ENCODE assay signal across 13 cellular contexts in genomic region chr4:94926936-94927335, GRCh38.
DNase-seq lines count a peak whose midpoint lies in the region; ATAC-seq, FAIRE-seq and TF ChIP-seq lines count a peak whose summit lies in the region.
"Had no signal": no experiment of that assay in that cellular context is flagged by ENCODE, and none has a peak within 500 bp of the region (broad histone marks: within the 10 kb centered on the region; RNA-seq: fewer than 3 reads in every experiment).

No MANE protein-coding gene starts in this region.

- BruUV-seq in PC-3 (replicated peaks; lab: Mats Ljungman, UMichigan) = no TSS peak

- intact Hi-C loops in PC-3 (cut with micrococcal nuclease) = no loop called here
- intact Hi-C loops in pancreas (cut with DNase I) = no loop called here
- intact Hi-C loops in posterior vena cava (cut with DNase I) = no loop called here

- no peak for TF ChIP-seq CTCF in PC-3 (conservative IDR thresholded peaks at IDR 0.05; ENCODE audit: low read depth, low read length)
- TF ChIP-seq CTCF in epithelial cell of esophagus (IDR thresholded peaks at IDR 0.05; ENCODE audit: insufficient read depth, low read depth, low read length, missing control alignments) = no peak
- TF ChIP-seq CTCF in pancreas (IDR thresholded peaks at IDR 0.05) = no peak
- TF ChIP-seq CTCF in upper lobe of left lung (IDR thresholded peaks at IDR 0.05) = no peak

- peak overlapping the region; percentile 37; the same call in 1 of the 2 replicates for H2AFZ ChIP-seq in PC-3 (ENCODE audit: low read length)

- H3K9me2 ChIP-seq in PC-3 (replicated peaks; ENCODE audit: low read length) = no peaks in the 10 kb centered on the region

- no peaks in the 10 kb centered on the region for H4K20me1 ChIP-seq in PC-3 (ENCODE audit: low read length)
- H4K20me1 ChIP-seq: BLaER1 had no signal

- POLR2A ChIA-PET in PC-3 (lab: Charles Lee; ENCODE audit: unreplicated experiment) = no interaction called here

- H3K9me3 ChIP-seq in PC-3 (ENCODE audit: low read length) (no peaks in the 10 kb centered on the region), pancreas (no peaks in the 10 kb centered on the region), upper lobe of left lung (no peaks in the 10 kb centered on the region)
- H3K9me3 ChIP-seq: BLaER1, Caco-2 had no signal

- H3K9ac ChIP-seq in PC-3 (ENCODE audit: low read length) = no peak overlapping the region
- H3K9ac ChIP-seq: BLaER1 had no signal

- CTCF ChIA-PET in PC-3 (lab: Charles Lee) = no interaction called here

- no peaks in the 10 kb centered on the region for H3K36me3 ChIP-seq in PC-3 (ENCODE audit: low read depth, low read length)
- H3K36me3 ChIP-seq in pancreas = no peaks in the 10 kb centered on the region
- H3K36me3 ChIP-seq in upper lobe of left lung = no peaks in the 10 kb centered on the region
- H3K36me3 ChIP-seq: BLaER1 had no signal

- H3K4me3 ChIP-seq in PC-3 (ENCODE audit: low read length) = peak overlapping the region; percentile 12
- no peak overlapping the region for H3K4me3 ChIP-seq in epithelial cell of esophagus (ENCODE audit: low read length)
- H3K4me3 ChIP-seq in pancreas = no peak overlapping the region
- H3K4me3 ChIP-seq in upper lobe of left lung = no peak overlapping the region
- H3K4me3 ChIP-seq: BLaER1 had no signal

- 36 to 51% methylated on average over 2 of the region's 2 CpGs for WGBS in pancreas, 2 donors
- 76 to 77% methylated on average over 2 of the region's 2 CpGs for WGBS in upper lobe of left lung, 2 donors

- no peaks in the 10 kb centered on the region for H3K27me3 ChIP-seq in PC-3 (ENCODE audit: low read length)
- no peaks in the 10 kb centered on the region for H3K27me3 ChIP-seq in pancreas
- H3K27me3 ChIP-seq in upper lobe of left lung = no peaks in the 10 kb centered on the region
- H3K27me3 ChIP-seq: BLaER1 had no signal

- ATAC-seq in PC-3 (no peak), pancreas (no peak), upper lobe of left lung (ENCODE audit: low FRiP score in 2 of 2) (no peak)

- FAIRE-seq in pancreas (lab: Jason Lieb, UNC) = peak; percentile 26

- H3K79me2 ChIP-seq in PC-3 (ENCODE audit: low read length) = no peaks in the 10 kb centered on the region

- H3K4me1 ChIP-seq in PC-3 (ENCODE audit: insufficient read depth, low read length) = peaks cover 42% of the 10 kb centered on the region
- H3K4me1 ChIP-seq in pancreas = no peaks in the 10 kb centered on the region
- no peaks in the 10 kb centered on the region for H3K4me1 ChIP-seq in upper lobe of left lung
- H3K4me1 ChIP-seq: BLaER1 had no signal

- DNase-seq in HT-29 (ENCODE audit: low spot score) = peak; percentile 22
- peak; percentile 53 for DNase-seq in PC-3
- peak; percentile 32 for DNase-seq in epithelial cell of esophagus (ENCODE audit: low read depth)
- DNase-seq in pancreas = no peak
- DNase-seq in NOMO-1 (lab: John Stamatoyannopoulos, UW; ENCODE audit: unreplicated experiment in 2 of 2) = no peak
- DNase-seq in upper lobe of left lung = no peak
- DNase-seq in posterior vena cava (ENCODE audit: low spot score) = no peak
- DNase-seq: AML-193; Caco-2; CD8-positive, alpha-beta memory T cell; HCEC 1CT; HFFc6 had no signal

- H3K27ac ChIP-seq in PC-3 (ENCODE audit: low read length) (peak overlapping the region; percentile 61), pancreas (no peak overlapping the region), upper lobe of left lung (no peak overlapping the region)
- H3K27ac ChIP-seq: BLaER1 had no signal

- H3F3A ChIP-seq in PC-3 (ENCODE audit: low read length, unreplicated experiment) = peaks cover 3% of the 10 kb centered on the region

- no peak for TF ChIP-seq EP300 in upper lobe of left lung (IDR thresholded peaks at IDR 0.05)

- H3K4me2 ChIP-seq in PC-3 (ENCODE audit: low read length) = peak overlapping the region; percentile 68
- H3K4me2 ChIP-seq: BLaER1 had no signal

- no peak for TF ChIP-seq POLR2A in upper lobe of left lung (IDR thresholded peaks at IDR 0.05)

Comparison
In these comparisons a context has a peak if more than half of its experiments do, and no peak if none do; other contexts are left out.
1. DNase-seq: peak in HT-29 (single experiment), PC-3 (single experiment) and epithelial cell of esophagus (single experiment); none in pancreas (0 of 6), NOMO-1 (0 of 2), upper lobe of left lung (0 of 2) and posterior vena cava (single experiment).